8 cellular contexts compared by ENCODE assay signal in the genomic region with DNA sequence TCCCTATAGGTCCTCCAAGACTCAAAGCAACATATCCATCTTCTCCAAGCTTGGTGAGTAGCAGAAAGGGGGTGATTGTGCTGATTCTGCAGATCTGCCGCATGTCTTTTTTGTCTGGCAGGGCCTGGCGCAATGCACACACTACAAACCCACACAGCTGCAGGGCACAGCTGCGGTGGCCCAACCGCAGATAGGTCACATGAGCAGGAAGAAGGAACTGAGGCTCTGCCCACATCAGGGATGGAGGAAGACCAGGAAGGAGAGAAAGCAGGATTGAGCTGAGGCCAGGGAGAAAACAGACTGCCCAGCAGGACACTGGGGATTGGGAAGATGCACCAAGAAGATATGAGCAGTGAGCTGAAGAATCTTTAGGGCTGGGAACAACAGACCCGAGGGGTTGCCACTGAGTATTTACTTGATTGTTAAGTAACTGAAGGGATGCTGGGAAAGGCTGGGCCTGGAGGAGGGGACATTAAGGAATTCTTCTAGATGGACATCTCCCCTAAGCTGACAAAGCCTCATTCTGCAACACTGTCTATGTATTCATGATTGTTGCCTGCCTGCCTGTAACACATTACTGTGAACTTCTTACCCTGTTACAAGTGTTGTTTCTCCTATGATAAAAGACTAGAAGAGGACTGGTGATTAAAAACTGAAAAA.
DNase-seq lines count a peak whose midpoint lies in the region; ATAC-seq and TF ChIP-seq lines count a peak whose summit lies in the region.

No MANE protein-coding gene starts in this region.

- ATAC-seq in GM19463 (IDR thresholded peaks at IDR 0.05; ENCODE audit: unreplicated experiment) (peak; percentile 53), sciatic nerve (peak; percentile 86)

- no peaks in the 10 kb centered on the region for H3K27me3 ChIP-seq in H7 (ENCODE audit: control insufficient read depth, insufficient read depth, low read length)

- no peak overlapping the region for H3K4me3 ChIP-seq in H7 (ENCODE audit: insufficient read depth, low read depth, low read length)

- intact Hi-C loops in sciatic nerve (cut with DNase I), result no loop called here

- peak; percentile 90 for DNase-seq in foreskin melanocyte
- DNase-seq in sciatic nerve (ENCODE audit: low spot score), result no peak
- DNase-seq in NCI-H1417 treated with DMSO at 0.1 percent for 48 hours (lab: John Stamatoyannopoulos, UW), result no peak
- DNase-seq in NCI-H1105 (lab: John Stamatoyannopoulos, UW), result no peak
- no peak for DNase-seq in NCI-H2196 (lab: John Stamatoyannopoulos, UW; ENCODE audit: unreplicated experiment)
- no peak for DNase-seq in H7

- no peaks in the 10 kb centered on the region for H3K36me3 ChIP-seq in H7 (replicated peaks; ENCODE audit: control insufficient read depth, insufficient read depth, low read length)

TF ChIP-seq in PFSK-1, 5 proteins besides CTCF, POLR2A, EP300 and RAD21:
- TF ChIP-seq, protein P1, sequence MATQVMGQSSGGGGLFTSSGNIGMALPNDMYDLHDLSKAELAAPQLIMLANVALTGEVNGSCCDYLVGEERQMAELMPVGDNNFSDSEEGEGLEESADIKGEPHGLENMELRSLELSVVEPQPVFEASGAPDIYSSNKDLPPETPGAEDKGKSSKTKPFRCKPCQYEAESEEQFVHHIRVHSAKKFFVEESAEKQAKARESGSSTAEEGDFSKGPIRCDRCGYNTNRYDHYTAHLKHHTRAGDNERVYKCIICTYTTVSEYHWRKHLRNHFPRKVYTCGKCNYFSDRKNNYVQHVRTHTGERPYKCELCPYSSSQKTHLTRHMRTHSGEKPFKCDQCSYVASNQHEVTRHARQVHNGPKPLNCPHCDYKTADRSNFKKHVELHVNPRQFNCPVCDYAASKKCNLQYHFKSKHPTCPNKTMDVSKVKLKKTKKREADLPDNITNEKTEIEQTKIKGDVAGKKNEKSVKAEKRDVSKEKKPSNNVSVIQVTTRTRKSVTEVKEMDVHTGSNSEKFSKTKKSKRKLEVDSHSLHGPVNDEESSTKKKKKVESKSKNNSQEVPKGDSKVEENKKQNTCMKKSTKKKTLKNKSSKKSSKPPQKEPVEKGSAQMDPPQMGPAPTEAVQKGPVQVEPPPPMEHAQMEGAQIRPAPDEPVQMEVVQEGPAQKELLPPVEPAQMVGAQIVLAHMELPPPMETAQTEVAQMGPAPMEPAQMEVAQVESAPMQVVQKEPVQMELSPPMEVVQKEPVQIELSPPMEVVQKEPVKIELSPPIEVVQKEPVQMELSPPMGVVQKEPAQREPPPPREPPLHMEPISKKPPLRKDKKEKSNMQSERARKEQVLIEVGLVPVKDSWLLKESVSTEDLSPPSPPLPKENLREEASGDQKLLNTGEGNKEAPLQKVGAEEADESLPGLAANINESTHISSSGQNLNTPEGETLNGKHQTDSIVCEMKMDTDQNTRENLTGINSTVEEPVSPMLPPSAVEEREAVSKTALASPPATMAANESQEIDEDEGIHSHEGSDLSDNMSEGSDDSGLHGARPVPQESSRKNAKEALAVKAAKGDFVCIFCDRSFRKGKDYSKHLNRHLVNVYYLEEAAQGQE (IDR thresholded peaks at IDR 0.05; ENCODE audit: insufficient read depth in 1 of 2, low read depth in 2 of 2, low read length in 2 of 2), result no peak
- peak; percentile 25 for TF ChIP-seq FOXP2 (optimal IDR thresholded peaks at IDR 0.05; ENCODE audit: borderline replicate concordance, extremely low read depth, extremely low read length, insufficient read depth)
TF ChIP-seq in PFSK-1: peak in this region for 1.
